ENCODE assay signal across 9 cellular contexts in genomic region chr3:12556243-12556722, GRCh38. TPM values are rescaled to one million over a fixed set of nuclear protein-coding genes. Genes with fewer than 3 reads are reported as not detected.
DNase-seq lines count a peak whose midpoint lies in the region; ATAC-seq, FAIRE-seq and TF ChIP-seq lines count a peak whose summit lies in the region.
"Had no signal": no experiment of that assay in that cellular context is flagged by ENCODE, and none has a peak within 500 bp of the region (broad histone marks: within the 10 kb centered on the region; RNA-seq: fewer than 3 reads in every experiment).

No MANE protein-coding gene starts in this region.

- peak overlapping the region; percentile 95 for H3K27ac Mint-ChIP-seq in activated naive CD4-positive, alpha-beta T cell treated with anti-CD3 and anti-CD28 coated beads, Interleukin-2, amount 10 ng/mL, durations not matched to agents 7 days and 5 days

- H3K4me3 ChIP-seq in kidney epithelial cell (ENCODE audit: low read depth, low read length) (peak overlapping the region; percentile 96), thymus (ENCODE audit: low read length) (peak overlapping the region; percentile 98)

- H3K4me1 ChIP-seq in thymus (ENCODE audit: control insufficient read depth, insufficient read depth, low read length), result peaks cover 11% of the 10 kb centered on the region

- H3K36me3 ChIP-seq in kidney epithelial cell (ENCODE audit: control insufficient read depth, insufficient read depth, low read length), result no peaks in the 10 kb centered on the region
- no peaks in the 10 kb centered on the region for H3K36me3 ChIP-seq in thymus (ENCODE audit: control insufficient read depth, insufficient read depth)

- no peaks in the 10 kb centered on the region for H3K36me3 Mint-ChIP-seq in activated naive CD4-positive, alpha-beta T cell treated with anti-CD3 and anti-CD28 coated beads, Interleukin-2, amount 10 ng/mL, durations not matched to agents 7 days and 5 days

- H3K27me3 ChIP-seq in kidney epithelial cell (ENCODE audit: control insufficient read depth, insufficient read depth, low read length) (no peaks in the 10 kb centered on the region), thymus (ENCODE audit: control insufficient read depth, insufficient read depth) (no peaks in the 10 kb centered on the region)

- no peaks in the 10 kb centered on the region for H3K9me3 ChIP-seq in thymus (ENCODE audit: control insufficient read depth)

- H3K9me3 Mint-ChIP-seq in activated naive CD4-positive, alpha-beta T cell treated with anti-CD3 and anti-CD28 coated beads, Interleukin-2, amount 10 ng/mL, durations not matched to agents 7 days and 5 days, result no peaks in the 10 kb centered on the region

- peaks cover 56% of the 10 kb centered on the region for H3K4me1 Mint-ChIP-seq in activated naive CD4-positive, alpha-beta T cell treated with anti-CD3 and anti-CD28 coated beads, Interleukin-2, amount 10 ng/mL, durations not matched to agents 7 days and 5 days

- peak overlapping the region; percentile 82 for H3K4me3 Mint-ChIP-seq in activated naive CD4-positive, alpha-beta T cell treated with anti-CD3 and anti-CD28 coated beads, Interleukin-2, amount 10 ng/mL, durations not matched to agents 7 days and 5 days

- no peak for ATAC-seq in HG03520 (IDR thresholded peaks at IDR 0.05; ENCODE audit: unreplicated experiment)

- WGBS in thymus, result 5% methylated on average over 14 of the region's 14 CpGs

- CTCF ChIA-PET in activated naive CD4-positive, alpha-beta T cell treated with anti-CD3 and anti-CD28 coated beads, Interleukin-2, amount 10 ng/mL, durations not matched to agents 7 days and 5 days (lab: Charles Lee), result no interaction called here

- peak overlapping the region; percentile 59 for H3K27ac ChIP-seq in angular gyrus (ENCODE audit: low read depth, low read length)
- H3K27ac ChIP-seq in thymus (ENCODE audit: low read depth), result peak overlapping the region; percentile 59

- H3K27me3 Mint-ChIP-seq in activated naive CD4-positive, alpha-beta T cell treated with anti-CD3 and anti-CD28 coated beads, Interleukin-2, amount 10 ng/mL, durations not matched to agents 7 days and 5 days, result peaks cover 40% of the 10 kb centered on the region

- no peak for TF ChIP-seq CTCF in kidney epithelial cell (IDR thresholded peaks at IDR 0.05; ENCODE audit: insufficient read depth, low read length, poor library complexity, severe bottlenecking)

- DNase-seq in activated naive CD4-positive, alpha-beta T cell treated with anti-CD3 and anti-CD28 coated beads, Interleukin-2, amount 10 ng/mL, durations not matched to agents 7 days and 5 days, result no peak
- DNase-seq in activated naive CD4-positive, alpha-beta T cell (lab: John Stamatoyannopoulos, UW), result no peak
- DNase-seq in kidney epithelial cell (ENCODE audit: low read depth) (no peak), kidney tubule cell (ENCODE audit: low spot score) (no peak), RCC 7860 (ENCODE audit: low spot score) (no peak)

- no peak for FAIRE-seq in RCC 7860 (lab: Jason Lieb, UNC)

RNA-seq across cellular contexts. Expression of gene MKRN2, which starts 0.6 kb away (rescaled TPM):
- 45.9 and 55.6 TPM in 2 replicates for total RNA-seq in kidney epithelial cell
- polyA plus RNA-seq in thymus, result 26.4 TPM

RNA-seq across cellular contexts. Expression of gene MKRN2OS, which starts 11.0 kb away (rescaled TPM):
- total RNA-seq in kidney epithelial cell, result 0.14 and 1.3 TPM in 2 replicates
- 0.78 TPM for polyA plus RNA-seq in thymus
- total RNA-seq: dermis microvascular lymphatic vessel endothelial cell had no signal
